13 cellular contexts compared by ENCODE assay signal in the genomic region with DNA sequence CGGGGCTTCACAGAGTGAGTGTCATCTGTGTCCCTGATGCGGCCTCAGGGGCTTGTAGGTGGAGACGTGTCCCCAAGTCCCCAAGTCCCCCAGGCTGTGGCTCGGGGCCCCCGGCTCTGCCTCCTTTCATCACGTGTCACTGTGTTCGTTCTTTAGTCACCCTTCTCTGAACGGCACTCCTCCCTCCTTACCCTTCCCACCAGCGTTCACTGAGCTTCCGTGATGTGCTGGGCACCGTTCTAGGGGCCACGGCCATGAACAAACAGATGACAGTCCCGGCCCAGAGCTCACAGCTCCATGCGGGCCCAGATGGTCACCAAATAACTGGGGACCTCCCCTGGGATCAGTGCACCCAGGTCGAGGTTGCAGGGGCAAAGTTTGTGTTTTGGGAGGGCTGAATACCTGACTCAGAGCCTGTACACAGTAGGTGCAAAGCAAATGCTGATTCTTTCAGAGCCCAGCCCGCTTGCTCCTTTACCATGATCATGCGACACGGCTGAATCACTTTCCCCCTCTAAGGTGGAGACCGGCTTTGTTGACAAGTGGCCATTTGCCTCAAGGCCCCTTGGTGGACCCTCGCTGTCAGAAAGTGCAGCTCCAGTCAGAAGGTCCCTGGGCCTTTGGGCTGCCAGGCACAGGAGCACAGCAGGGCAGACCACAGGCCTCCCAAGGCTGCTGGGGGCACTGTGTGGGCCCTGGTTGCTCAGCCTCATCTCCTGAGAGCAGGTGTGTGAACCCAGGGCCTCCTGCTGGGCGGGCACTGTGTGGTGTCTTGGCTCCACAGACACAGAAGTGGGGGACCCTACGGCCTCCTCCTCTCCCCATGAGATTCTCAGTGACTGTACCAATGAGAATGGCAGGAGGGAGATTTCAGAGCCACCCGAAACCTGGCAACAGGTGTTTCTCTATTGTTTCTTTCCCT.
"Had no signal": no experiment of that assay in that cellular context is flagged by ENCODE, and none has a peak within 500 bp of the region (broad histone marks: within the 10 kb centered on the region; RNA-seq: fewer than 3 reads in every experiment).

No MANE protein-coding gene starts in this region.

- H3K27me3 ChIP-seq: ascending aorta, neutrophil had no signal

- H3K9me3 ChIP-seq: ascending aorta, gastroesophageal sphincter, left lung, mucosa of descending colon, neutrophil had no signal

- H3K4me3 ChIP-seq: ascending aorta, dorsolateral prefrontal cortex, gastroesophageal sphincter, left lung, mucosa of descending colon, smooth muscle cell had no signal

- H3K4me1 ChIP-seq: ascending aorta, gastroesophageal sphincter, left lung had no signal

- H3K4me2 ChIP-seq: smooth muscle cell had no signal

- H3K36me3 ChIP-seq: ascending aorta, gastroesophageal sphincter, left lung, neutrophil had no signal

- DNase-seq: activated CD4-positive, alpha-beta T cell treated with anti-CD3 and anti-CD28 coated beads for 36 hours; activated CD8-positive, alpha-beta T cell treated with anti-CD3 and anti-CD28 coated beads for 36 hours; activated naive CD4-positive, alpha-beta T cell treated with Interleukin-2 at 50 U/mL for 16 hours; dorsolateral prefrontal cortex; erythroblast; left lung; mucosa of descending colon; naive thymus-derived CD4-positive, alpha-beta T cell; T-helper 2 cell had no signal

- H3K27ac ChIP-seq: ascending aorta, dorsolateral prefrontal cortex, gastroesophageal sphincter, left lung, neutrophil had no signal
